ENCODE assay signal across 19 cellular contexts in the genomic region with DNA sequence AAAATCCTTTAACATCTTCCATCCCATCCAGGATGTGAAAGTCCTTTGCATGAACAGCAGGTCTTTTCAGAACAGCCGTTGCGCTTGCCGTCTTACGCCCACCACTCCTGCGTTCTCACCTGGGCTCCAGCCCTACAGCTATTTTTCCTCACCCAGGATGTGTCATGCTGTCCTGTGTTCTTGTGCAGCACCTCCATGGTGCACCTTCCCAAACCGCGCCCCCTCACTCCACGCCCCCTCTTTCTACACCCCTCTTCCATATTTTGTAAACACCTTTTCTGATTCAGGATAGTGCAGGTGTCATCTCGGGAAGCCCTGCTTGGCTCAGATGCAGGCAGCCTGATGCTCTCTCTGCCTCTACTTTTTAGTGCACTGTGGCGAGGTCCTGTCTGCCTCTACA. TPM values are rescaled to one million over a fixed set of nuclear protein-coding genes. Genes with fewer than 3 reads are reported as not detected.
DNase-seq lines count a peak whose midpoint lies in the region; ATAC-seq, FAIRE-seq and TF ChIP-seq lines count a peak whose summit lies in the region.
"Had no signal": no experiment of that assay in that cellular context is flagged by ENCODE, and none has a peak within 500 bp of the region (broad histone marks: within the 10 kb centered on the region; RNA-seq: fewer than 3 reads in every experiment).

No MANE protein-coding gene starts in this region.

- H3F3A ChIP-seq in PC-9 (ENCODE audit: insufficient read depth, low read depth) = no peaks in the 10 kb centered on the region

- no peaks in the 10 kb centered on the region for H3K9me3 Mint-ChIP-seq in CD4-positive, CD25-positive, alpha-beta regulatory T cell
- H3K9me3 Mint-ChIP-seq in effector memory CD8-positive, alpha-beta T cell = no peaks in the 10 kb centered on the region

- H3K79me2 ChIP-seq in PC-9 (ENCODE audit: low read depth) = no peaks in the 10 kb centered on the region

- H3K9me3 ChIP-seq in CD4-positive, CD25-positive, alpha-beta regulatory T cell (ENCODE audit: control insufficient read depth in 2 of 2, low read length in 2 of 2) = no peaks in the 10 kb centered on the region
- H3K9me3 ChIP-seq in T-helper 17 cell (ENCODE audit: control insufficient read depth, low read length, poor library complexity, severe bottlenecking) = no peaks in the 10 kb centered on the region
- H3K9me3 ChIP-seq in PC-9 (ENCODE audit: insufficient read depth, low read depth) = no peaks in the 10 kb centered on the region
- H3K9me3 ChIP-seq: SJCRH30 had no signal

- H3K27me3 Mint-ChIP-seq in CD4-positive, CD25-positive, alpha-beta regulatory T cell = no peaks in the 10 kb centered on the region
- no peaks in the 10 kb centered on the region for H3K27me3 Mint-ChIP-seq in T-helper 17 cell
- no peaks in the 10 kb centered on the region for H3K27me3 Mint-ChIP-seq in effector memory CD8-positive, alpha-beta T cell

- DNase-seq in CD4-positive, CD25-positive, alpha-beta regulatory T cell = no peak
- DNase-seq in T-helper 17 cell = no peak
- DNase-seq in effector memory CD8-positive, alpha-beta T cell = no peak
- DNase-seq in HTR-8/SVneo (ENCODE audit: insufficient read length, low spot score) = no peak
- DNase-seq in PC-9 = no peak
- DNase-seq: GF-D8; NCI-H1436; NCI-H2029 treated with DMSO at 0.1 percent for 48 hours; NCI-H2171 treated with DMSO at 0.1 percent for 48 hours; NCI-H446 treated with DMSO at 0.1 percent for 48 hours; NK-92 treated with Interleukin-12 subunit alpha and Interleukin-12 subunit beta, amount 100 ng/mL, for 24 hours; SJCRH30 had no signal

- H4K20me1 ChIP-seq in PC-9 (ENCODE audit: insufficient read depth) = no peaks in the 10 kb centered on the region

- no peak overlapping the region for H3K4me3 ChIP-seq in CD4-positive, CD25-positive, alpha-beta regulatory T cell (ENCODE audit: low read depth, low read length)
- H3K4me3 ChIP-seq in PC-9 = no peak overlapping the region
- H3K4me3 ChIP-seq: SJCRH30 had no signal

- no peak for FAIRE-seq in HTR-8/SVneo (lab: Jason Lieb, UNC)
- FAIRE-seq: GM12891, H1 had no signal

- H3K27ac Mint-ChIP-seq in CD4-positive, CD25-positive, alpha-beta regulatory T cell = peak overlapping the region in 2 of 3 donors; percentile 34 to 77
- peak overlapping the region; percentile 24 for H3K27ac Mint-ChIP-seq in T-helper 17 cell
- peak overlapping the region; percentile 32 to 68 for H3K27ac Mint-ChIP-seq in effector memory CD8-positive, alpha-beta T cell
- H3K27ac Mint-ChIP-seq: B cell had no signal

- CTCF ChIA-PET in PC-9 (lab: Charles Lee) = no interaction called here

- H3K27ac ChIP-seq in C4-2B (peak overlapping the region; percentile 37), PC-9 (no peak overlapping the region)
- no peak overlapping the region for H3K27ac ChIP-seq in CD4-positive, CD25-positive, alpha-beta regulatory T cell (ENCODE audit: insufficient read depth, low read length, poor library complexity, severe bottlenecking)
- H3K27ac ChIP-seq: KMS-11, RWPE1, SJCRH30 had no signal

- peaks cover 61% of the 10 kb centered on the region for H3K4me1 ChIP-seq in CD4-positive, CD25-positive, alpha-beta regulatory T cell (ENCODE audit: control insufficient read depth, insufficient read depth, low read length, poor library complexity, severe bottlenecking)
- no peaks in the 10 kb centered on the region for H3K4me1 ChIP-seq in PC-9 (replicated peaks; ENCODE audit: insufficient read depth)
- H3K4me1 ChIP-seq: SJCRH30 had no signal

- peak overlapping the region; percentile 27 to 52 (median 42) for H3K4me3 Mint-ChIP-seq in CD4-positive, CD25-positive, alpha-beta regulatory T cell
- H3K4me3 Mint-ChIP-seq in T-helper 17 cell = no peak overlapping the region
- H3K4me3 Mint-ChIP-seq in effector memory CD8-positive, alpha-beta T cell = no peak overlapping the region
- H3K4me3 Mint-ChIP-seq: B cell had no signal

- H3K9me2 ChIP-seq in PC-9 (ENCODE audit: insufficient read depth) = no peaks in the 10 kb centered on the region

- H3K4me1 Mint-ChIP-seq in CD4-positive, CD25-positive, alpha-beta regulatory T cell = peaks cover 27 to 89% (median 62%) of the 10 kb centered on the region in 4 donors
- peaks cover 50% of the 10 kb centered on the region for H3K4me1 Mint-ChIP-seq in T-helper 17 cell
- H3K4me1 Mint-ChIP-seq in effector memory CD8-positive, alpha-beta T cell (ENCODE audit: low read depth in 2 of 2) = peaks cover 27 to 37% of the 10 kb centered on the region in 2 donors
- H3K4me1 Mint-ChIP-seq: B cell had no signal

- no peak overlapping the region for H3K4me2 ChIP-seq in PC-9
- H3K4me2 ChIP-seq: KMS-11 had no signal

- POLR2A ChIA-PET in PC-9 (lab: Charles Lee; ENCODE audit: unreplicated experiment) = no interaction called here

- no peaks in the 10 kb centered on the region for H3K27me3 ChIP-seq in CD4-positive, CD25-positive, alpha-beta regulatory T cell (ENCODE audit: control insufficient read depth, insufficient read depth, low read length)
- H3K27me3 ChIP-seq in PC-9 (ENCODE audit: insufficient read depth, low read depth) = peaks cover 10% of the 10 kb centered on the region
- H3K27me3 ChIP-seq: SJCRH30 had no signal

- intact Hi-C loops in PC-9 (cut with micrococcal nuclease; ENCODE audit: unreplicated experiment) = no loop called here

- TF ChIP-seq CTCF in C4-2B (conservative IDR thresholded peaks at IDR 0.05) = no peak
- no peak for TF ChIP-seq CTCF in PC-9 (conservative IDR thresholded peaks at IDR 0.05)

- H2AFZ ChIP-seq in PC-9 = no peak overlapping the region

- peaks cover 21% of the 10 kb centered on the region for H3K36me3 Mint-ChIP-seq in CD4-positive, CD25-positive, alpha-beta regulatory T cell
- peaks cover 8% of the 10 kb centered on the region for H3K36me3 Mint-ChIP-seq in T-helper 17 cell (ENCODE audit: low read depth)
- H3K36me3 Mint-ChIP-seq in effector memory CD8-positive, alpha-beta T cell (ENCODE audit: insufficient read depth) = no peaks in the 10 kb centered on the region

- no peak for ATAC-seq in CD4-positive, CD25-positive, alpha-beta regulatory T cell (ENCODE audit: low read depth in 2 of 2)
- no peak for ATAC-seq in T-helper 17 cell
- no peak for ATAC-seq in effector memory CD8-positive, alpha-beta T cell (replicated peaks)
- no peak for ATAC-seq in GM19324 (IDR thresholded peaks at IDR 0.05; ENCODE audit: low FRiP score, unreplicated experiment)

- peaks cover 45% of the 10 kb centered on the region for H3K36me3 ChIP-seq in CD4-positive, CD25-positive, alpha-beta regulatory T cell (ENCODE audit: control insufficient read depth, insufficient read depth, low read length)
- H3K36me3 ChIP-seq in PC-9 (ENCODE audit: low read depth) = no peaks in the 10 kb centered on the region
- H3K36me3 ChIP-seq: SJCRH30 had no signal

- BruUV-seq in PC-9 (replicated peaks; lab: Mats Ljungman, UMichigan) = no TSS peak

RNA-seq across cellular contexts. Expression of gene CAMK4, which starts 18.4 kb away (rescaled TPM):
- total RNA-seq in CD4-positive, CD25-positive, alpha-beta regulatory T cell = 167 TPM
- 100 to 1,000 TPM in 2 of 4 donors, 10 to 100 TPM in 2; 85.3 to 125 (median 96.2) TPM for polyA plus RNA-seq in CD4-positive, CD25-positive, alpha-beta regulatory T cell
- total RNA-seq in T-helper 17 cell (100 to 1,000 TPM; 139 to 163 TPM), PC-9 (2021) (not detected in 2 replicates)

Comparison
In these comparisons a context has a peak if more than half of its experiments do, and no peak if none do; other contexts are left out.
1. H3K4me3 Mint-ChIP-seq: peak in CD4-positive, CD25-positive, alpha-beta regulatory T cell (4 of 4); none in T-helper 17 cell (single experiment) and effector memory CD8-positive, alpha-beta T cell (0 of 2).
2. RNA of gene CAMK4, which starts 18.4 kb away (total RNA-seq): 167 TPM in CD4-positive, CD25-positive, alpha-beta regulatory T cell (single experiment) and 139 to 163 TPM in T-helper 17 cell; not detected in PC-9; every median in the first group is over 100 times any median in the second.
3. Peak in every context shown above with its lines, with median percentiles within 50 percentile points of each other: H3K27ac Mint-ChIP-seq.